ENCODE assay signal across 10 cellular contexts in genomic region chr13:99380921-99381645, GRCh38.
DNase-seq lines count a peak whose midpoint lies in the region; ATAC-seq and TF ChIP-seq lines count a peak whose summit lies in the region.
"Had no signal": no experiment of that assay in that cellular context is flagged by ENCODE, and none has a peak within 500 bp of the region (broad histone marks: within the 10 kb centered on the region; RNA-seq: fewer than 3 reads in every experiment).

No MANE protein-coding gene starts in this region.

- CTCF ChIA-PET in GM10248 (lab: Yijun Ruan, JAX): interaction anchor here (0.9 to 23.0 kb wide), 13 partner anchors 11 to 205 kb away, joined by 3 to 450 read pairs (median 5); no protein-coding TSS in a partner anchor

- no peaks in the 10 kb centered on the region for H3K9me3 ChIP-seq in aorta (ENCODE audit: control insufficient read depth, low read length)

- H3K27me3 ChIP-seq in aorta (ENCODE audit: control insufficient read depth in 1 of 2, insufficient read depth in 2 of 2, low read length in 1 of 2): no peaks in the 10 kb centered on the region
- H3K27me3 ChIP-seq: BLaER1 had no signal

- POLR2A ChIA-PET in GM10248 (lab: Yijun Ruan, JAX): no interaction called here

- H3K4me3 ChIP-seq in aorta (ENCODE audit: low read length in 2 of 2): no peak overlapping the region
- H3K4me3 ChIP-seq: BLaER1 had no signal

- intact Hi-C loops in aorta (cut with DNase I): no loop called here

- no peak overlapping the region for H3K27ac ChIP-seq in aorta (ENCODE audit: low read depth in 1 of 2, low read length in 2 of 2)
- H3K27ac ChIP-seq: BLaER1 had no signal

- no peaks in the 10 kb centered on the region for H3K9me3 Mint-ChIP-seq in immature natural killer cell
- H3K9me3 Mint-ChIP-seq: neural crest cell had no signal

- TF ChIP-seq CTCF in GM10248 (IDR thresholded peaks at IDR 0.05; ENCODE audit: control extremely low read depth, extremely low read depth, low read depth, missing control alignments): no peak

- WGBS in aorta, 2 donors: 92 to 95% methylated on average over 15 of the region's 15 CpGs

- peak overlapping the region; percentile 87 to 98 (median 93) for H3K27ac Mint-ChIP-seq in immature natural killer cell

- peak; percentile 84 for ATAC-seq in HG02571 (IDR thresholded peaks at IDR 0.05; ENCODE audit: unreplicated experiment)
- ATAC-seq in GM21515 (IDR thresholded peaks at IDR 0.05; ENCODE audit: unreplicated experiment): no peak
- no peak for ATAC-seq in aorta (ENCODE audit: low FRiP score)

- H3K36me3 ChIP-seq in aorta (ENCODE audit: control insufficient read depth in 1 of 2, insufficient read depth in 2 of 2, low read length in 1 of 2): peaks cover 0 to 3% of the 10 kb centered on the region in 2 donors

- H3K4me1 Mint-ChIP-seq in immature natural killer cell: peaks cover 55 to 78% of the 10 kb centered on the region in 2 donors
- H3K4me1 Mint-ChIP-seq: neural crest cell had no signal

- peaks cover 14 to 40% (median 34%) of the 10 kb centered on the region in 3 donors for H3K36me3 Mint-ChIP-seq in immature natural killer cell

- H3K4me3 Mint-ChIP-seq in immature natural killer cell: peak overlapping the region; percentile 63 to 76 (median 74)
- H3K4me3 Mint-ChIP-seq: neural crest cell had no signal

- peaks cover 0 to 17% (median 14%) of the 10 kb centered on the region in 3 donors for H3K27me3 Mint-ChIP-seq in immature natural killer cell (ENCODE audit: low read depth in 3 of 3)

- DNase-seq in GM10248 (ENCODE audit: extremely low spot score) (peak; percentile 74), immature natural killer cell (peak; percentile 68 to 77 (median 75)), HT-29 (ENCODE audit: low spot score) (no peak), COR-L47 (lab: John Stamatoyannopoulos, UW) (no peak), aorta (no peak)
- DNase-seq in activated CD4-positive, alpha-beta T cell treated with anti-CD3 and anti-CD28 coated beads, Interleukin-2, amount 50 U/mL, for 1 hour: peak; percentile 51

- no peaks in the 10 kb centered on the region for H3K4me1 ChIP-seq in aorta (ENCODE audit: control insufficient read depth in 1 of 2, insufficient read depth in 2 of 2, low read length in 2 of 2)

Comparison
In these comparisons a context has a peak if more than half of its experiments do, and no peak if none do; other contexts are left out.
1. DNase-seq: peak in GM10248 (single experiment), activated CD4-positive, alpha-beta T cell treated with anti-CD3 and anti-CD28 coated beads, Interleukin-2, amount 50 U/mL, for 1 hour (single experiment) and immature natural killer cell (3 of 3); none in HT-29 (single experiment), COR-L47 (single experiment) and aorta (0 of 2).